ENCODE assay signal across 35 cellular contexts in the genomic region with DNA sequence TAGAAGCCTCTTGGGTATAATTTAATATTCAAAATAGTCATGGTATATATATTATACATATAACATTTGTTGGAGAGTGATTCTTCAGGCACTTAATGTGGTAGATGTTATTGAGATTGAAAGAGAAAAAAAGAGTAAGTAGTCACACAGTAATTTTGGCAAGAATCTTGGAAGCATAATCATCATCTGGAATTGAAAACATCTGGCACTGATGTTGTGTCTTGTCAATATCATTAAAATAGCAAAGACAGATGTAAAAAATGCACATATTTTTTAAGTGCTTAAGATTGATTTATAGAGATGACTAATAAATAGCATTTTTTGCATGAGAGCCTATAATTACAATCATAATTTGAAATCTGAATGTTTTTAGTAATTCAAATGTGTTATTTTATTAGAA. TPM values are rescaled to one million over a fixed set of nuclear protein-coding genes. Genes with fewer than 3 reads are reported as not detected.
"Had no signal": no experiment of that assay in that cellular context is flagged by ENCODE, and none has a peak within 500 bp of the region (broad histone marks: within the 10 kb centered on the region; RNA-seq: fewer than 3 reads in every experiment).

No MANE protein-coding gene starts in this region.

- H3K36me3 Mint-ChIP-seq: activated naive CD8-positive, alpha-beta T cell treated with anti-CD3 and anti-CD28 coated beads for 36 hours; T-cell had no signal

- ATAC-seq: activated CD8-positive, alpha-beta T cell treated with anti-CD3 and anti-CD28 coated beads for 36 hours; activated T-cell treated with anti-CD3 and anti-CD28 coated beads, Interleukin-2, amount 50 U/mL, for 72 hours; activated T-helper 17 cell treated with anti-CD3 and anti-CD28 coated beads, Interleukin-2, amount 50 U/mL, for 72 hours; Panc1; T-cell; T-helper 17 cell had no signal

- H3K4me1 Mint-ChIP-seq: activated CD4-positive, alpha-beta T cell treated with anti-CD3 and anti-CD28 coated beads, Interleukin-2, amount 10 ng/mL, durations not matched to agents 24 days and 14 days; activated naive CD8-positive, alpha-beta T cell treated with anti-CD3 and anti-CD28 coated beads for 36 hours; activated T-helper 17 cell treated with anti-CD3 and anti-CD28 coated beads, Interleukin-2, amount 50 U/mL, for 72 hours; central memory CD8-positive, alpha-beta T cell; T-cell; T-helper 17 cell had no signal

- H3K27ac Mint-ChIP-seq: activated CD4-positive, alpha-beta T cell treated with anti-CD3 and anti-CD28 coated beads, Interleukin-2, amount 10 ng/mL, durations not matched to agents 24 days and 14 days; activated CD8-positive, alpha-beta T cell treated with anti-CD3 and anti-CD28 coated beads for 36 hours; activated naive CD8-positive, alpha-beta T cell treated with anti-CD3 and anti-CD28 coated beads for 36 hours; activated T-cell treated with anti-CD3 and anti-CD28 coated beads, Interleukin-2, amount 50 U/mL, for 72 hours; activated T-helper 17 cell treated with anti-CD3 and anti-CD28 coated beads, Interleukin-2, amount 50 U/mL, for 72 hours; T-cell; T-helper 17 cell had no signal

- DNase-seq: activated CD4-positive, alpha-beta T cell treated with anti-CD3 and anti-CD28 coated beads for 1 hour; activated CD4-positive, alpha-beta T cell treated with anti-CD3 and anti-CD28 coated beads, Interleukin-2, amount 10 ng/mL, durations not matched to agents 24 days and 14 days; activated CD4-positive, alpha-beta T cell treated with anti-CD3 and anti-CD28 coated beads, Interleukin-2, amount 50 U/mL, for 4 hours; activated CD4-positive, CD25-positive, alpha-beta regulatory T cell; activated CD8-positive, alpha-beta T cell treated with anti-CD3 and anti-CD28 coated beads for 36 hours; activated effector memory CD4-positive, alpha-beta T cell treated with anti-CD3 and anti-CD28 coated beads, Interleukin-2, amount 50 U/mL, for 16 hours; activated naive CD4-positive, alpha-beta T cell; activated naive CD4-positive, alpha-beta T cell treated with anti-CD3 and anti-CD28 coated beads, Interleukin-2, amount 50 U/mL, for 16 hours; activated naive CD8-positive, alpha-beta T cell treated with anti-CD3 and anti-CD28 coated beads for 36 hours; activated T-cell treated with anti-CD3 and anti-CD28 coated beads, Interleukin-2, amount 50 U/mL, for 1 hour; activated T-cell treated with anti-CD3 and anti-CD28 coated beads, Interleukin-2, amount 50 U/mL, for 72 hours; amygdala; NCI-H1105 treated with DMSO at 0.1 percent for 48 hours; NCI-H1436; NCI-H1694; NCI-H1930; NCI-H2081 treated with DMSO at 0.1 percent for 48 hours; NCI-H226; NCI-H446 treated with DMSO at 0.1 percent for 48 hours; NCI-H524; NCI-H69; NCI-H82; SHP77; SJCRH30; T-cell; T-helper 17 cell; T-helper 9 cell; WERI-Rb-1 had no signal

- H3K36me3 ChIP-seq: ascending aorta, cardiac muscle cell, SJCRH30, WERI-Rb-1 had no signal

- H3K4me3 ChIP-seq: ascending aorta, cardiac muscle cell, SJCRH30, SK-N-MC had no signal

- H3K27me3 ChIP-seq: ascending aorta, cardiac muscle cell, SJCRH30 had no signal

- H3K27me3 Mint-ChIP-seq: activated CD4-positive, alpha-beta T cell treated with anti-CD3 and anti-CD28 coated beads, Interleukin-2, amount 10 ng/mL, durations not matched to agents 24 days and 14 days; activated CD8-positive, alpha-beta T cell treated with anti-CD3 and anti-CD28 coated beads for 36 hours; activated naive CD8-positive, alpha-beta T cell treated with anti-CD3 and anti-CD28 coated beads for 36 hours; activated T-helper 17 cell treated with anti-CD3 and anti-CD28 coated beads, Interleukin-2, amount 50 U/mL, for 72 hours; central memory CD8-positive, alpha-beta T cell; T-cell; T-helper 17 cell had no signal

- H3K4me3 Mint-ChIP-seq: activated CD4-positive, alpha-beta T cell treated with anti-CD3 and anti-CD28 coated beads, Interleukin-2, amount 10 ng/mL, durations not matched to agents 24 days and 14 days; activated CD8-positive, alpha-beta T cell treated with anti-CD3 and anti-CD28 coated beads for 36 hours; activated naive CD8-positive, alpha-beta T cell treated with anti-CD3 and anti-CD28 coated beads for 36 hours; activated T-cell treated with anti-CD3 and anti-CD28 coated beads, Interleukin-2, amount 50 U/mL, for 72 hours; activated T-helper 17 cell treated with anti-CD3 and anti-CD28 coated beads, Interleukin-2, amount 50 U/mL, for 72 hours; central memory CD8-positive, alpha-beta T cell; T-cell; T-helper 17 cell had no signal

- H3K9me3 ChIP-seq: ascending aorta had no signal

- H3K27ac ChIP-seq: ascending aorta, cardiac muscle cell, SK-N-MC, WERI-Rb-1 had no signal

RNA-seq across cellular contexts. Expression of gene SEMA3D, which starts 9.5 kb away (rescaled TPM):
- total RNA-seq: activated CD8-positive, alpha-beta memory T cell treated with anti-CD3 and anti-CD28 coated beads for 36 hours; activated CD8-positive, alpha-beta T cell treated with anti-CD3 and anti-CD28 coated beads for 36 hours; activated naive CD8-positive, alpha-beta T cell treated with anti-CD3 and anti-CD28 coated beads for 36 hours; activated T-helper 17 cell treated with anti-CD3 and anti-CD28 coated beads, Interleukin-2, amount 50 U/mL, for 72 hours had no signal
